ENCODE assay signal across 8 cellular contexts in the genomic region with DNA sequence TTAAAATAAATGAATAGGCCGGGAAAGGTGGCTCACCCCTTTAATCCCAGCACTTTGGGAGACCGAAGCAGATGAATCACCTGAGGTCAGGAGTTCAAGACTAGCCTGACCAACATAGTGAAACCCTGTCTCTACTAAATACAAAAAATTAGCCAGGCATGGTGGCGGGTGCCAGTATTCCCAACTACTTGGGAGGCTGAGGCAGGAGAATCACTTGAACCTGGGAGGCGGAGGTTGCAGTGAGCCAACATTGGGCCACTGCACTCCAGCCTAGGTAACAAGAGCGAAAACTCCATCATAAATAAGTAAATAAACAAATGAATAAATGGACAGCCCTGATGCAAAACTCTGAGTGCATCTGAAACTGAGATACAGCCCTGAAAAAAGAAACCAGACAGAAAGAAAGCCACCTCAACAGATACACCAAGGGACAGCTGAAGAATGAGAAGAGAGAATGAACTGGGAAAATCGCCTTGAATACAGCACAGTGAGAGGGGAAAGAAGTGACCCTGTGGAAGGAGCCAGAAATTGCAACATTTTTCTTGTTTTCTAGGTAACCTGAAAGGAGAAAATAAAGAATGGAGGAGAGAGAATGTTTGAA.
DNase-seq lines count a peak whose midpoint lies in the region; ATAC-seq lines count a peak whose summit lies in the region.
"Had no signal": no experiment of that assay in that cellular context is flagged by ENCODE, and none has a peak within 500 bp of the region (broad histone marks: within the 10 kb centered on the region; RNA-seq: fewer than 3 reads in every experiment).

No MANE protein-coding gene starts in this region.

- no peaks in the 10 kb centered on the region for H3K9me3 Mint-ChIP-seq in activated naive CD8-positive, alpha-beta T cell treated with anti-CD3 and anti-CD28 coated beads, Interleukin-2, amount 50 U/mL, for 24 hours

- ATAC-seq in GM18861 (IDR thresholded peaks at IDR 0.05; ENCODE audit: unreplicated experiment) (peak; percentile 59), GM21367 (IDR thresholded peaks at IDR 0.05; ENCODE audit: unreplicated experiment) (peak; percentile 69), HG03095 (IDR thresholded peaks at IDR 0.05; ENCODE audit: unreplicated experiment) (peak; percentile 73), esophagus mucosa (no peak)
- ATAC-seq in activated naive CD8-positive, alpha-beta T cell treated with anti-CD3 and anti-CD28 coated beads, Interleukin-2, amount 50 U/mL, for 24 hours, result no peak

- peak overlapping the region; percentile 67 for H3K27ac Mint-ChIP-seq in activated naive CD8-positive, alpha-beta T cell treated with anti-CD3 and anti-CD28 coated beads, Interleukin-2, amount 50 U/mL, for 24 hours

- H3K36me3 Mint-ChIP-seq in activated naive CD8-positive, alpha-beta T cell treated with anti-CD3 and anti-CD28 coated beads, Interleukin-2, amount 50 U/mL, for 24 hours (ENCODE audit: low read depth), result peaks cover 2% of the 10 kb centered on the region

- H3K4me1 Mint-ChIP-seq in activated naive CD8-positive, alpha-beta T cell treated with anti-CD3 and anti-CD28 coated beads, Interleukin-2, amount 50 U/mL, for 24 hours, result peaks cover 63% of the 10 kb centered on the region

- no peak for DNase-seq in activated naive CD8-positive, alpha-beta T cell treated with anti-CD3 and anti-CD28 coated beads, Interleukin-2, amount 50 U/mL, for 24 hours
- DNase-seq in HUDEP-2 (lab: John Stamatoyannopoulos, UW; ENCODE audit: unreplicated experiment in 76 of 76), result no peak
- DNase-seq in DMS79 (lab: John Stamatoyannopoulos, UW), result no peak
- DNase-seq: SW 1271 had no signal

- no peaks in the 10 kb centered on the region for H3K27me3 Mint-ChIP-seq in activated naive CD8-positive, alpha-beta T cell treated with anti-CD3 and anti-CD28 coated beads, Interleukin-2, amount 50 U/mL, for 24 hours

- peak overlapping the region; percentile 33 for H3K4me3 Mint-ChIP-seq in activated naive CD8-positive, alpha-beta T cell treated with anti-CD3 and anti-CD28 coated beads, Interleukin-2, amount 50 U/mL, for 24 hours

Comparison
In these comparisons a context has a peak if more than half of its experiments do, and no peak if none do; other contexts are left out.
1. ATAC-seq: peak in GM18861 (single experiment), GM21367 (single experiment) and HG03095 (single experiment); none in activated naive CD8-positive, alpha-beta T cell treated with anti-CD3 and anti-CD28 coated beads, Interleukin-2, amount 50 U/mL, for 24 hours (single experiment) and esophagus mucosa (single experiment).